ENCODE assay signal across 9 cellular contexts in the genomic region with DNA sequence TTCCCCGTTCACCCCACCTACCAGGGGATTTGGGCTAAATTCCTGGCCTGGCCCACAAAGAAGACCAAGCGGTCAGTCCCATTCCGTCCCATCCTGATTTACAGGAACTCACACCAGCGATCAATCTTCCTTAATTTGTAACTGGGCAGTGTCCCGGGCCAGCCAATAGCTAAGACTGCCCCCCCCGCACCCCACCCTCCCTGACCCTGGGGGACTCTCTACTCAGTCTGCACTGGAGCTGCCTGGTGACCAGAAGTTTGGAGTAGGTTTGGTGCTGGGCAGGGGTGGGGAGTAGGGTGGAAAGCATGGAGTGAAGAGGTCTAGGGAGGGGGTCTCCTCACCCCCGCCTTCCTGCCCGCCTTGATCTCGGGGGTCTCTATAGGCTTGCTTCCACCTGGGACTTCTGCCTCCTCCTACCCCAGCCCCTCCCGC. TPM values are rescaled to one million over a fixed set of nuclear protein-coding genes. Genes with fewer than 3 reads are reported as not detected.
DNase-seq lines count a peak whose midpoint lies in the region; ATAC-seq and TF ChIP-seq lines count a peak whose summit lies in the region.
"Had no signal": no experiment of that assay in that cellular context is flagged by ENCODE, and none has a peak within 500 bp of the region (broad histone marks: within the 10 kb centered on the region; RNA-seq: fewer than 3 reads in every experiment).

A gene (plus strand): TSS at position 225 of the 432 bp plus-strand sequence. CDS start 586 bp downstream, outside the sequence.

- H3K9me3 Mint-ChIP-seq in osteocyte (ENCODE audit: unreplicated experiment): no peaks in the 10 kb centered on the region
- no peaks in the 10 kb centered on the region for H3K9me3 Mint-ChIP-seq in activated CD4-positive, alpha-beta T cell treated with anti-CD3 and anti-CD28 coated beads, Interleukin-2, amount 10 ng/mL, durations not matched to agents 7 days and 5 days

- intact Hi-C loops in adrenal gland (cut with DNase I): loop anchor here in 1 of 2 donors (10.0 kb wide), 1 partner anchor 47 kb away; a partner anchor contains a TSS
- intact Hi-C loops in cardiac septum (cut with DNase I): no loop called here

- H3K4me1 ChIP-seq in adrenal gland (replicated peaks in 1 of 2): no peaks in the 10 kb centered on the region

- no peaks in the 10 kb centered on the region for H3K36me3 ChIP-seq in adrenal gland (replicated peaks in 1 of 2)

- H3K4me1 Mint-ChIP-seq in osteocyte (ENCODE audit: unreplicated experiment): peaks cover 14% of the 10 kb centered on the region
- peaks cover 1% of the 10 kb centered on the region for H3K4me1 Mint-ChIP-seq in activated CD4-positive, alpha-beta T cell treated with anti-CD3 and anti-CD28 coated beads, Interleukin-2, amount 10 ng/mL, durations not matched to agents 7 days and 5 days

- no peak for ATAC-seq in GM18907 (IDR thresholded peaks at IDR 0.05; ENCODE audit: unreplicated experiment)
- no peak for ATAC-seq in GM21367 (IDR thresholded peaks at IDR 0.05; ENCODE audit: unreplicated experiment)

- no peak for TF ChIP-seq POLR2A in adrenal gland (IDR thresholded peaks at IDR 0.05)

- H3K27ac ChIP-seq in AG04450 (ENCODE audit: low read depth, low read length): no peak within 1 kb of the TSS
- H3K27ac ChIP-seq in adrenal gland: peak within 1 kb of the TSS in 4 of 5 donors; percentile 51 to 94 (median 66)

- peak within 1 kb of the TSS; percentile 34 for H3K27ac Mint-ChIP-seq in osteocyte (ENCODE audit: unreplicated experiment)
- H3K27ac Mint-ChIP-seq in activated CD4-positive, alpha-beta T cell treated with anti-CD3 and anti-CD28 coated beads, Interleukin-2, amount 10 ng/mL, durations not matched to agents 7 days and 5 days: no peak within 1 kb of the TSS

- 38 to 63% (median 39%) methylated on average over 6 to 10 of the region's 10 CpGs for WGBS in adrenal gland, 4 donors

- DNase-seq in AG04450 (ENCODE audit: low read depth, low spot score) (no peak), adrenal gland (peak; percentile 32 to 76 (median 50)), cardiac septum (ENCODE audit: low spot score) (no peak), osteocyte (ENCODE audit: extremely low spot score, unreplicated experiment) (no peak), middle frontal gyrus (ENCODE audit: extremely low spot score, low spot score) (no peak)
- no peak for DNase-seq in activated CD4-positive, alpha-beta T cell treated with anti-CD3 and anti-CD28 coated beads, Interleukin-2, amount 10 ng/mL, durations not matched to agents 7 days and 5 days
- DNase-seq: NCI-H345 had no signal

- POLR2A ChIA-PET in AG04450 (lab: Yijun Ruan, JAX): no interaction called here
- POLR2A ChIA-PET in activated CD4-positive, alpha-beta T cell treated with anti-CD3 and anti-CD28 coated beads, Interleukin-2, amount 10 ng/mL, durations not matched to agents 7 days and 5 days (lab: Charles Lee): no interaction called here

- H3K9me3 ChIP-seq in AG04450 (ENCODE audit: control insufficient read depth, insufficient read depth, low read length) (no peaks in the 10 kb centered on the region), adrenal gland (replicated peaks in 1 of 3) (no peaks in the 10 kb centered on the region)

- H3K36me3 Mint-ChIP-seq in osteocyte (ENCODE audit: unreplicated experiment): no peaks in the 10 kb centered on the region
- H3K36me3 Mint-ChIP-seq in activated CD4-positive, alpha-beta T cell treated with anti-CD3 and anti-CD28 coated beads, Interleukin-2, amount 10 ng/mL, durations not matched to agents 7 days and 5 days (ENCODE audit: low read depth): no peaks in the 10 kb centered on the region

- H3K27me3 ChIP-seq in AG04450 (ENCODE audit: control insufficient read depth, insufficient read depth, low read length): peaks cover 21% of the 10 kb centered on the region
- H3K27me3 ChIP-seq in adrenal gland: no peaks in the 10 kb centered on the region

- CTCF ChIA-PET in AG04450 (lab: Charles Lee): interaction anchor here (2.2 to 4.5 kb wide), 2 partner anchors 30 to 43 kb away, joined by 16 to 33 read pairs; a partner anchor contains a TSS
- CTCF ChIA-PET in activated CD4-positive, alpha-beta T cell treated with anti-CD3 and anti-CD28 coated beads, Interleukin-2, amount 10 ng/mL, durations not matched to agents 7 days and 5 days (lab: Charles Lee): no interaction called here

- peak within 1 kb of the TSS; percentile 65 for H3K4me3 Mint-ChIP-seq in osteocyte (ENCODE audit: unreplicated experiment)
- no peak within 1 kb of the TSS for H3K4me3 Mint-ChIP-seq in activated CD4-positive, alpha-beta T cell treated with anti-CD3 and anti-CD28 coated beads, Interleukin-2, amount 10 ng/mL, durations not matched to agents 7 days and 5 days

- H3K27me3 Mint-ChIP-seq in osteocyte (ENCODE audit: unreplicated experiment): peaks cover 48% of the 10 kb centered on the region
- H3K27me3 Mint-ChIP-seq in activated CD4-positive, alpha-beta T cell treated with anti-CD3 and anti-CD28 coated beads, Interleukin-2, amount 10 ng/mL, durations not matched to agents 7 days and 5 days: peaks cover 40% of the 10 kb centered on the region

- no peak for TF ChIP-seq CTCF in AG04450 (IDR thresholded peaks at IDR 0.05; ENCODE audit: low read depth, low read length)
- TF ChIP-seq CTCF in adrenal gland (IDR thresholded peaks at IDR 0.05): no peak
- TF ChIP-seq CTCF in osteocyte (IDR thresholded peaks at IDR 0.05): no peak

- H3K4me3 ChIP-seq in AG04450 (ENCODE audit: low read depth, low read length) (peak within 1 kb of the TSS; percentile 57), adrenal gland (peak within 1 kb of the TSS in 3 of 4 donors; percentile 14 to 64 (median 56))

RNA-seq across cellular contexts. Expression of the gene that starts here (rescaled TPM):
- polyA plus RNA-seq in AG04450 (2011; rRNA removed): 15.2 and 21.1 TPM in 2 replicates
- 4.6 and 6.0 TPM in 2 replicates for polyA minus RNA-seq in AG04450 (2011; rRNA and poly(A)+ RNA removed)
- 100 to 1,000 TPM in 7 of 8 donors, 10 to 100 TPM in 1; 96.9 to 423 (median 154) TPM for total RNA-seq in adrenal gland
- polyA plus RNA-seq in adrenal gland: 100 to 1,000 TPM; 157 to 353 (median 220) TPM
- total RNA-seq in cardiac septum: 90.0 TPM
- total RNA-seq in osteocyte: 19.9 and 21.9 TPM in 2 replicates
- under 1 TPM in 1 of 2 experiments, not detected in 1; 0.23 TPM for total RNA-seq in activated CD4-positive, alpha-beta T cell treated with anti-CD3 and anti-CD28 coated beads, Interleukin-2, amount 10 ng/mL, durations not matched to agents 7 days and 5 days

Comparison
In these comparisons a context has a peak if more than half of its experiments do, and no peak if none do; other contexts are left out.
1. RNA of the gene that starts here (total RNA-seq): 96.9 to 423 TPM in adrenal gland, 90.0 TPM in cardiac septum (single experiment) and 19.9 to 21.9 TPM in osteocyte; 0.23 TPM in activated CD4-positive, alpha-beta T cell treated with anti-CD3 and anti-CD28 coated beads, Interleukin-2, amount 10 ng/mL, durations not matched to agents 7 days and 5 days; every median in the first group is over 10 times any median in the second.
2. DNase-seq: peak in adrenal gland (7 of 7); none in AG04450 (single experiment), cardiac septum (single experiment), osteocyte (single experiment), middle frontal gyrus (single experiment) and activated CD4-positive, alpha-beta T cell treated with anti-CD3 and anti-CD28 coated beads, Interleukin-2, amount 10 ng/mL, durations not matched to agents 7 days and 5 days (single experiment).